ENCODE assay signal across 19 cellular contexts in genomic region chr7:150359918-150360681, GRCh38. TPM values are rescaled to one million over a fixed set of nuclear protein-coding genes. Genes with fewer than 3 reads are reported as not detected.
DNase-seq lines count a peak whose midpoint lies in the region; ATAC-seq, FAIRE-seq and TF ChIP-seq lines count a peak whose summit lies in the region.
"Had no signal": no experiment of that assay in that cellular context is flagged by ENCODE, and none has a peak within 500 bp of the region (broad histone marks: within the 10 kb centered on the region; RNA-seq: fewer than 3 reads in every experiment).

No MANE protein-coding gene starts in this region.

- H3K9me3 ChIP-seq in HepG2 (ENCODE audit: low read length) (no peaks in the 10 kb centered on the region), right lobe of liver (no peaks in the 10 kb centered on the region)
- H3K9me3 ChIP-seq: left lung, MG63, transverse colon had no signal

- BruUV-seq in HepG2 (replicated peaks; lab: Mats Ljungman, UMichigan) = no TSS peak

- 38% methylated on average over 1 of the region's 1 CpG for WGBS in HepG2 (ENCODE audit: low lambda C conversion rate)
- 100% methylated on average over 1 of the region's 1 CpG for WGBS in right lobe of liver (ENCODE audit: insufficient coverage, low coverage, low lambda C conversion rate, missing lambda C conversion rate)

- ATAC-seq in HepG2 = no peak
- ATAC-seq in right lobe of liver = no peak
- no peak for ATAC-seq in GM18519 (IDR thresholded peaks at IDR 0.05; ENCODE audit: low FRiP score, unreplicated experiment)
- no peak for ATAC-seq in HG02870 (IDR thresholded peaks at IDR 0.05; ENCODE audit: unreplicated experiment)
- no peak for ATAC-seq in GM21526 (IDR thresholded peaks at IDR 0.05; ENCODE audit: low FRiP score, unreplicated experiment)
- ATAC-seq: left lung had no signal

- H3K27me3 Mint-ChIP-seq in activated CD4-positive, alpha-beta memory T cell treated with anti-CD3 and anti-CD28 coated beads for 36 hours = no peaks in the 10 kb centered on the region
- H3K27me3 Mint-ChIP-seq in immature natural killer cell (ENCODE audit: low read depth in 3 of 3) = peaks cover 0 to 4% (median 3%) of the 10 kb centered on the region in 3 donors

- TF ChIP-seq EP300 in HepG2 (IDR thresholded peaks at IDR 0.05; ENCODE audit: low read depth in 2 of 2, low read length in 2 of 2) (no peak), HepG2 (CRISPR knock-in tag; IDR thresholded peaks at IDR 0.05; ENCODE audit: borderline replicate concordance) (no peak)

- no peak overlapping the region for H3K4me2 ChIP-seq in HepG2 (ENCODE audit: low read depth, low read length)

- no peak overlapping the region for H3K27ac ChIP-seq in HepG2 (ENCODE audit: extremely low read length, insufficient read depth, low read length)
- no peak overlapping the region for H3K27ac ChIP-seq in right lobe of liver
- H3K27ac ChIP-seq: left lung, transverse colon had no signal

- H3K9ac ChIP-seq in HepG2 (ENCODE audit: insufficient read depth, low read depth, low read length) = no peak overlapping the region

- H3K79me2 ChIP-seq in HepG2 (ENCODE audit: insufficient read depth, low read length) = no peaks in the 10 kb centered on the region

- intact Hi-C loops in HepG2 (cut with micrococcal nuclease; ENCODE audit: unreplicated experiment) = loop anchor here (5.0 to 10.0 kb wide), 2 partner anchors 38 to 75 kb away; partner anchors contain the start of genes ACTR3C and LRRC61
- intact Hi-C loops in right lobe of liver (cut with DNase I) = no loop called here
- intact Hi-C loops in activated CD4-positive, alpha-beta memory T cell treated with anti-CD3 and anti-CD28 coated beads for 36 hours (cut with micrococcal nuclease) = no loop called here

- peaks cover 54% of the 10 kb centered on the region for H3K4me1 ChIP-seq in HepG2 (ENCODE audit: insufficient read depth, low read length)
- peaks cover 0 to 14% (median 7%) of the 10 kb centered on the region in 4 donors for H3K4me1 ChIP-seq in right lobe of liver

- H3K9me3 Mint-ChIP-seq in activated CD4-positive, alpha-beta memory T cell treated with anti-CD3 and anti-CD28 coated beads for 36 hours = no peaks in the 10 kb centered on the region
- H3K9me3 Mint-ChIP-seq in immature natural killer cell = peaks cover 0 to 2% (median 0%) of the 10 kb centered on the region in 6 donors

- no peak for TF ChIP-seq POLR2A in HepG2 (IDR thresholded peaks at IDR 0.05; ENCODE audit: insufficient read depth in 1 of 2, low read depth in 2 of 2, low read length in 2 of 2)
- no peak for TF ChIP-seq POLR2A in right lobe of liver (IDR thresholded peaks at IDR 0.05)

- peak overlapping the region; percentile 28 for H3K27ac Mint-ChIP-seq in activated CD4-positive, alpha-beta memory T cell treated with anti-CD3 and anti-CD28 coated beads for 36 hours
- H3K27ac Mint-ChIP-seq in immature natural killer cell = peak overlapping the region in 5 of 6 donors; percentile 35 to 91 (median 81)

- POLR2A ChIA-PET in HepG2 (lab: Yijun Ruan, JAX) = interaction anchor here (1.3 to 2.0 kb wide), 3 partner anchors 18 to 29 kb away, joined by 3 to 7 read pairs (median 6); no protein-coding TSS in a partner anchor
- POLR2A ChIA-PET in activated CD4-positive, alpha-beta memory T cell treated with anti-CD3 and anti-CD28 coated beads for 36 hours (lab: Charles Lee) = no interaction called here

- FAIRE-seq in HepG2 (lab: Jason Lieb, UNC) = no peak
- FAIRE-seq: endometrium had no signal

- H3K27me3 ChIP-seq in HepG2 (ENCODE audit: control insufficient read depth in 1 of 2, insufficient read depth in 2 of 2, low read length in 2 of 2) (no peaks in the 10 kb centered on the region), right lobe of liver (no peaks in the 10 kb centered on the region)
- H3K27me3 ChIP-seq: left lung, MG63, transverse colon had no signal

- H3K36me3 ChIP-seq in HepG2 (replicated peaks in 1 of 2; ENCODE audit: control insufficient read depth in 1 of 2, insufficient read depth in 2 of 2, low read length in 2 of 2) (no peaks in the 10 kb centered on the region), right lobe of liver (no peaks in the 10 kb centered on the region)
- H3K36me3 ChIP-seq: left lung, MG63, transverse colon had no signal

- H3K4me3 ChIP-seq in HepG2 (replicated peaks in 1 of 3; ENCODE audit: insufficient read depth in 1 of 3, low read depth in 2 of 3, low read length in 3 of 3) (no peak overlapping the region), right lobe of liver (no peak overlapping the region)
- H3K4me3 ChIP-seq: left lung, MG63, transverse colon had no signal

- H3K4me3 Mint-ChIP-seq in activated CD4-positive, alpha-beta memory T cell treated with anti-CD3 and anti-CD28 coated beads for 36 hours = no peak overlapping the region
- H3K4me3 Mint-ChIP-seq in immature natural killer cell = peak overlapping the region in 4 of 5 donors; percentile 1 to 40 (median 28)

- H3K36me3 Mint-ChIP-seq in activated CD4-positive, alpha-beta memory T cell treated with anti-CD3 and anti-CD28 coated beads for 36 hours = no peaks in the 10 kb centered on the region
- peaks cover 0 to 3% (median 0%) of the 10 kb centered on the region in 3 donors for H3K36me3 Mint-ChIP-seq in immature natural killer cell

- H3K4me1 Mint-ChIP-seq in activated CD4-positive, alpha-beta memory T cell treated with anti-CD3 and anti-CD28 coated beads for 36 hours (ENCODE audit: low read depth) = peaks cover 41% of the 10 kb centered on the region
- H3K4me1 Mint-ChIP-seq in immature natural killer cell = peaks cover 38 to 45% of the 10 kb centered on the region in 2 donors

- TF ChIP-seq CTCF in HepG2 (CRISPR knock-in tag; IDR thresholded peaks at IDR 0.05) (no peak), right lobe of liver (IDR thresholded peaks at IDR 0.05) (no peak)

- in situ Hi-C loops in HepG2 (cut with HindIII; ENCODE audit: extremely low pct_ligation_motif_present, low pct_unique_long_range_greater_than_20kb) = no loop called here

- H4K20me1 ChIP-seq in HepG2 (ENCODE audit: insufficient read depth, low read length) = no peaks in the 10 kb centered on the region

- DNase-seq in HepG2 (ENCODE audit: low spot score) = no peak
- no peak for DNase-seq in right lobe of liver
- DNase-seq in activated CD4-positive, alpha-beta memory T cell treated with anti-CD3 and anti-CD28 coated beads for 36 hours = no peak
- no peak for DNase-seq in immature natural killer cell
- no peak for DNase-seq in HuH-7.5 (ENCODE audit: low spot score)
- DNase-seq: activated CD4-positive, alpha-beta T cell treated with anti-CD3 and anti-CD28 coated beads, Interleukin-2, amount 50 U/mL, for 48 hours; AML-193; DMS53; foreskin fibroblast; left lung; MG63; NCI-H2171; transverse colon had no signal

- CTCF ChIA-PET in HepG2 (lab: Yijun Ruan, JAX; ENCODE audit: low intra/inter-chr PET ratio, low total read pairs) = no interaction called here
- CTCF ChIA-PET in activated CD4-positive, alpha-beta memory T cell treated with anti-CD3 and anti-CD28 coated beads for 36 hours (lab: Charles Lee) = interaction anchor here (1.3 kb wide), 1 partner anchor 61 kb away, joined by 4 read pairs; no protein-coding TSS in a partner anchor

- no peak for TF ChIP-seq RAD21 in HepG2 (CRISPR knock-in tag; IDR thresholded peaks at IDR 0.05)

- H2AFZ ChIP-seq in HepG2 (ENCODE audit: low read length) = no peak overlapping the region

RNA-seq across cellular contexts. Expression of gene REPIN1, which starts 8.5 kb away (rescaled TPM):
- total RNA-seq in HepG2 (2016; rRNA removed; fragmentation: Illumina TruSeq; extraction: Trizol) (86.4 and 108 TPM in 2 replicates), right lobe of liver (100 to 1,000 TPM in 2 of 6 experiments, 10 to 100 TPM in 4; 56.2 to 133 (median 73.5) TPM)
- 34.3 and 36.1 TPM in 2 replicates for total RNA-seq in HepG2 (2016; cell fraction: cytosol; rRNA removed; fragmentation: Illumina TruSeq; extraction: Trizol; ENCODE audit: low read depth)
- total RNA-seq in HepG2 (2016; cell fraction: insoluble cytoplasmic fraction; rRNA removed; fragmentation: Illumina TruSeq; extraction: Trizol) = 77.5 and 106 TPM in 2 replicates
- 112 and 119 TPM in 2 replicates for total RNA-seq in HepG2 (2016; cell fraction: membrane; rRNA removed; fragmentation: Illumina TruSeq; extraction: Trizol)
- total RNA-seq in HepG2 (2016; cell fraction: nucleus; rRNA removed; fragmentation: Illumina TruSeq; extraction: Trizol) = 81.1 and 91.5 TPM in 2 replicates
- polyA plus RNA-seq in HepG2 (2011; rRNA removed) (69.9 and 87.9 TPM in 2 replicates), immature natural killer cell (10 to 100 TPM; 40.6 to 86.0 (median 43.2) TPM)
- 58.9 and 82.1 TPM in 2 replicates for polyA plus RNA-seq in HepG2 (2011; cell fraction: cytosol; rRNA removed)
- 189 and 195 TPM in 2 replicates for polyA plus RNA-seq in HepG2 (2011; cell fraction: nucleus; rRNA removed)
- polyA plus RNA-seq in HepG2 (2012) = 52.5 and 64.7 TPM in 2 replicates
- polyA plus RNA-seq in HepG2 (2016; cell fraction: cytosol; fragmentation: Illumina TruSeq; extraction: Trizol; ENCODE audit: low read depth) = 22.0 and 24.7 TPM in 2 replicates
- 82.2 and 105 TPM in 2 replicates for polyA plus RNA-seq in HepG2 (2016; cell fraction: insoluble cytoplasmic fraction; fragmentation: Illumina TruSeq; extraction: Trizol; ENCODE audit: low read depth)
- 77.8 and 77.9 TPM in 2 replicates for polyA plus RNA-seq in HepG2 (2016; cell fraction: membrane; fragmentation: Illumina TruSeq; extraction: Trizol; ENCODE audit: low read depth)
- 138 and 155 TPM in 2 replicates for polyA plus RNA-seq in HepG2 (2016; cell fraction: nucleus; fragmentation: Illumina TruSeq; extraction: Trizol; ENCODE audit: insufficient read depth, low read depth)
- 81.7 and 98.0 TPM in 2 replicates for polyA minus RNA-seq in HepG2 (2011; rRNA and poly(A)+ RNA removed; ENCODE audit: low replicate concordance)
- 35.3 and 35.6 TPM in 2 replicates for polyA minus RNA-seq in HepG2 (2011; cell fraction: cytosol; rRNA and poly(A)+ RNA removed)
- polyA minus RNA-seq in HepG2 (2011; cell fraction: nucleus; rRNA and poly(A)+ RNA removed) = 50.5 and 54.6 TPM in 2 replicates
- 10 to 100 TPM; 52.3 to 56.9 TPM for total RNA-seq in activated CD4-positive, alpha-beta memory T cell treated with anti-CD3 and anti-CD28 coated beads for 36 hours

RNA-seq across cellular contexts. Expression of gene RARRES2, which starts 18.7 kb away (rescaled TPM):
- total RNA-seq in HepG2 (2016; rRNA removed; fragmentation: Illumina TruSeq; extraction: Trizol) (94.6 and 172 TPM in 2 replicates), right lobe of liver (100 to 1,000 TPM; 552 to 948 (median 788) TPM)
- total RNA-seq in HepG2 (2016; cell fraction: cytosol; rRNA removed; fragmentation: Illumina TruSeq; extraction: Trizol; ENCODE audit: low read depth) = 63.6 and 75.7 TPM in 2 replicates
- total RNA-seq in HepG2 (2016; cell fraction: insoluble cytoplasmic fraction; rRNA removed; fragmentation: Illumina TruSeq; extraction: Trizol) = 93.3 and 178 TPM in 2 replicates
- 68.9 and 86.6 TPM in 2 replicates for total RNA-seq in HepG2 (2016; cell fraction: membrane; rRNA removed; fragmentation: Illumina TruSeq; extraction: Trizol)
- 126 and 156 TPM in 2 replicates for total RNA-seq in HepG2 (2016; cell fraction: nucleus; rRNA removed; fragmentation: Illumina TruSeq; extraction: Trizol)
- polyA plus RNA-seq in HepG2 (2011; rRNA removed) (134 and 157 TPM in 2 replicates), immature natural killer cell (not detected)
- polyA plus RNA-seq in HepG2 (2011; cell fraction: cytosol; rRNA removed) = 197 and 233 TPM in 2 replicates
- 164 and 202 TPM in 2 replicates for polyA plus RNA-seq in HepG2 (2011; cell fraction: nucleus; rRNA removed)
- polyA plus RNA-seq in HepG2 (2012) = 37.9 and 77.4 TPM in 2 replicates
- 96.7 and 115 TPM in 2 replicates for polyA plus RNA-seq in HepG2 (2016; cell fraction: cytosol; fragmentation: Illumina TruSeq; extraction: Trizol; ENCODE audit: low read depth)
- 134 and 138 TPM in 2 replicates for polyA plus RNA-seq in HepG2 (2016; cell fraction: insoluble cytoplasmic fraction; fragmentation: Illumina TruSeq; extraction: Trizol; ENCODE audit: low read depth)
- 82.1 and 99.5 TPM in 2 replicates for polyA plus RNA-seq in HepG2 (2016; cell fraction: membrane; fragmentation: Illumina TruSeq; extraction: Trizol; ENCODE audit: low read depth)
- polyA plus RNA-seq in HepG2 (2016; cell fraction: nucleus; fragmentation: Illumina TruSeq; extraction: Trizol; ENCODE audit: insufficient read depth, low read depth) = 420 and 455 TPM in 2 replicates
- 22.1 TPM in 1 of 2 replicates, not detected in the other for polyA minus RNA-seq in HepG2 (2011; rRNA and poly(A)+ RNA removed; ENCODE audit: low replicate concordance)
- 17.4 and 20.0 TPM in 2 replicates for polyA minus RNA-seq in HepG2 (2011; cell fraction: cytosol; rRNA and poly(A)+ RNA removed)
- polyA minus RNA-seq in HepG2 (2011; cell fraction: nucleus; rRNA and poly(A)+ RNA removed) = 6.1 and 7.3 TPM in 2 replicates
- total RNA-seq in activated CD4-positive, alpha-beta memory T cell treated with anti-CD3 and anti-CD28 coated beads for 36 hours = not detected
- total RNA-seq: T-helper 2 cell treated with Interferon-gamma antibody and Interleukin-4, amounts not matched to agents 100 ng/mL and 5 ng/mL, for 36 hours had no signal

RNA-seq across cellular contexts. Expression of gene ZNF775, which starts 19.0 kb away (rescaled TPM):
- 3.1 and 4.5 TPM in 2 replicates for total RNA-seq in HepG2 (2016; rRNA removed; fragmentation: Illumina TruSeq; extraction: Trizol)
- 0.71 TPM in 2 replicates for total RNA-seq in HepG2 (2016; cell fraction: cytosol; rRNA removed; fragmentation: Illumina TruSeq; extraction: Trizol; ENCODE audit: low read depth)
- total RNA-seq in HepG2 (2016; cell fraction: insoluble cytoplasmic fraction; rRNA removed; fragmentation: Illumina TruSeq; extraction: Trizol) = 3.6 and 3.8 TPM in 2 replicates
- total RNA-seq in HepG2 (2016; cell fraction: membrane; rRNA removed; fragmentation: Illumina TruSeq; extraction: Trizol) = 1.9 and 2.5 TPM in 2 replicates
- 1.8 and 3.2 TPM in 2 replicates for total RNA-seq in HepG2 (2016; cell fraction: nucleus; rRNA removed; fragmentation: Illumina TruSeq; extraction: Trizol)
- polyA plus RNA-seq in HepG2 (2011; rRNA removed) = 3.2 and 3.8 TPM in 2 replicates
- 2.6 and 4.5 TPM in 2 replicates for polyA plus RNA-seq in HepG2 (2011; cell fraction: cytosol; rRNA removed)
- 5.8 and 5.9 TPM in 2 replicates for polyA plus RNA-seq in HepG2 (2011; cell fraction: nucleus; rRNA removed)
- 2.1 and 3.1 TPM in 2 replicates for polyA plus RNA-seq in HepG2 (2012)
- 0.67 and 0.68 TPM in 2 replicates for polyA plus RNA-seq in HepG2 (2016; cell fraction: cytosol; fragmentation: Illumina TruSeq; extraction: Trizol; ENCODE audit: low read depth)
- 3.7 and 4.2 TPM in 2 replicates for polyA plus RNA-seq in HepG2 (2016; cell fraction: insoluble cytoplasmic fraction; fragmentation: Illumina TruSeq; extraction: Trizol; ENCODE audit: low read depth)
- 1.2 and 1.8 TPM in 2 replicates for polyA plus RNA-seq in HepG2 (2016; cell fraction: membrane; fragmentation: Illumina TruSeq; extraction: Trizol; ENCODE audit: low read depth)
- polyA plus RNA-seq in HepG2 (2016; cell fraction: nucleus; fragmentation: Illumina TruSeq; extraction: Trizol; ENCODE audit: insufficient read depth, low read depth) = 5.2 and 9.1 TPM in 2 replicates
- polyA minus RNA-seq in HepG2 (2011; rRNA and poly(A)+ RNA removed; ENCODE audit: low replicate concordance) = 0.37 and 3.7 TPM in 2 replicates
- 2.5 and 3.9 TPM in 2 replicates for polyA minus RNA-seq in HepG2 (2011; cell fraction: cytosol; rRNA and poly(A)+ RNA removed)
- polyA minus RNA-seq in HepG2 (2011; cell fraction: nucleus; rRNA and poly(A)+ RNA removed) = 1.8 and 2.4 TPM in 2 replicates
- 1 to 10 TPM in 3 of 6 experiments, under 1 TPM in 3; 0.44 to 1.6 (median 0.96) TPM for total RNA-seq in right lobe of liver
- total RNA-seq in activated CD4-positive, alpha-beta memory T cell treated with anti-CD3 and anti-CD28 coated beads for 36 hours = 1 to 10 TPM; 6.0 to 6.8 TPM
- 1 to 10 TPM; 3.3 to 5.5 (median 5.5) TPM for polyA plus RNA-seq in immature natural killer cell

RNA-seq across cellular contexts. Expression of gene ACTR3C, which starts 36.8 kb away (rescaled TPM):
- 4.1 and 7.5 TPM in 2 replicates for total RNA-seq in HepG2 (2016; rRNA removed; fragmentation: Illumina TruSeq; extraction: Trizol)
- 7.2 and 7.8 TPM in 2 replicates for total RNA-seq in HepG2 (2016; cell fraction: cytosol; rRNA removed; fragmentation: Illumina TruSeq; extraction: Trizol; ENCODE audit: low read depth)
- 3.7 and 6.7 TPM in 2 replicates for total RNA-seq in HepG2 (2016; cell fraction: insoluble cytoplasmic fraction; rRNA removed; fragmentation: Illumina TruSeq; extraction: Trizol)
- 4.8 and 5.6 TPM in 2 replicates for total RNA-seq in HepG2 (2016; cell fraction: membrane; rRNA removed; fragmentation: Illumina TruSeq; extraction: Trizol)
- 17.1 and 19.7 TPM in 2 replicates for total RNA-seq in HepG2 (2016; cell fraction: nucleus; rRNA removed; fragmentation: Illumina TruSeq; extraction: Trizol)
- 3.2 and 3.8 TPM in 2 replicates for polyA plus RNA-seq in HepG2 (2011; rRNA removed)
- polyA plus RNA-seq in HepG2 (2011; cell fraction: cytosol; rRNA removed) = 2.5 and 2.7 TPM in 2 replicates
- polyA plus RNA-seq in HepG2 (2011; cell fraction: nucleus; rRNA removed) = 4.0 and 4.3 TPM in 2 replicates
- polyA plus RNA-seq in HepG2 (2012) = 1.2 and 1.4 TPM in 2 replicates
- 0.95 and 2.7 TPM in 2 replicates for polyA plus RNA-seq in HepG2 (2016; cell fraction: cytosol; fragmentation: Illumina TruSeq; extraction: Trizol; ENCODE audit: low read depth)
- polyA plus RNA-seq in HepG2 (2016; cell fraction: insoluble cytoplasmic fraction; fragmentation: Illumina TruSeq; extraction: Trizol; ENCODE audit: low read depth) = 1.9 and 3.9 TPM in 2 replicates
- polyA plus RNA-seq in HepG2 (2016; cell fraction: membrane; fragmentation: Illumina TruSeq; extraction: Trizol; ENCODE audit: low read depth) = 1.4 and 1.6 TPM in 2 replicates
- 4.9 and 8.0 TPM in 2 replicates for polyA plus RNA-seq in HepG2 (2016; cell fraction: nucleus; fragmentation: Illumina TruSeq; extraction: Trizol; ENCODE audit: insufficient read depth, low read depth)
- 10.0 and 39.9 TPM in 2 replicates for polyA minus RNA-seq in HepG2 (2011; rRNA and poly(A)+ RNA removed; ENCODE audit: low replicate concordance)
- 2.6 and 3.3 TPM in 2 replicates for polyA minus RNA-seq in HepG2 (2011; cell fraction: cytosol; rRNA and poly(A)+ RNA removed)
- 44.3 and 59.4 TPM in 2 replicates for polyA minus RNA-seq in HepG2 (2011; cell fraction: nucleus; rRNA and poly(A)+ RNA removed)
- 10 to 100 TPM; 30.0 to 36.5 (median 32.7) TPM for total RNA-seq in right lobe of liver
- total RNA-seq in activated CD4-positive, alpha-beta memory T cell treated with anti-CD3 and anti-CD28 coated beads for 36 hours = 1 to 10 TPM; 8.0 to 8.8 TPM
- polyA plus RNA-seq in immature natural killer cell = 1 to 10 TPM; 3.6 to 8.8 (median 6.5) TPM

RNA-seq across cellular contexts. Expression of gene LRRC61, which starts 36.9 kb away (rescaled TPM):
- total RNA-seq in HepG2 (2016; rRNA removed; fragmentation: Illumina TruSeq; extraction: Trizol) (34.8 and 38.4 TPM in 2 replicates), right lobe of liver (10 to 100 TPM; 13.0 to 33.0 (median 19.1) TPM)
- 10.3 and 10.8 TPM in 2 replicates for total RNA-seq in HepG2 (2016; cell fraction: cytosol; rRNA removed; fragmentation: Illumina TruSeq; extraction: Trizol; ENCODE audit: low read depth)
- total RNA-seq in HepG2 (2016; cell fraction: insoluble cytoplasmic fraction; rRNA removed; fragmentation: Illumina TruSeq; extraction: Trizol) = 30.5 and 35.2 TPM in 2 replicates
- 34.2 and 36.9 TPM in 2 replicates for total RNA-seq in HepG2 (2016; cell fraction: membrane; rRNA removed; fragmentation: Illumina TruSeq; extraction: Trizol)
- 25.0 and 31.2 TPM in 2 replicates for total RNA-seq in HepG2 (2016; cell fraction: nucleus; rRNA removed; fragmentation: Illumina TruSeq; extraction: Trizol)
- polyA plus RNA-seq in HepG2 (2011; rRNA removed) (33.0 and 42.2 TPM in 2 replicates), immature natural killer cell (10 to 100 TPM; 19.4 to 26.6 (median 20.6) TPM)
- 34.7 and 58.3 TPM in 2 replicates for polyA plus RNA-seq in HepG2 (2011; cell fraction: cytosol; rRNA removed)
- 25.0 and 33.0 TPM in 2 replicates for polyA plus RNA-seq in HepG2 (2011; cell fraction: nucleus; rRNA removed)
- polyA plus RNA-seq in HepG2 (2012) = 22.2 and 36.3 TPM in 2 replicates
- 19.9 and 25.0 TPM in 2 replicates for polyA plus RNA-seq in HepG2 (2016; cell fraction: cytosol; fragmentation: Illumina TruSeq; extraction: Trizol; ENCODE audit: low read depth)
- polyA plus RNA-seq in HepG2 (2016; cell fraction: insoluble cytoplasmic fraction; fragmentation: Illumina TruSeq; extraction: Trizol; ENCODE audit: low read depth) = 36.4 and 46.3 TPM in 2 replicates
- 41.1 and 42.5 TPM in 2 replicates for polyA plus RNA-seq in HepG2 (2016; cell fraction: membrane; fragmentation: Illumina TruSeq; extraction: Trizol; ENCODE audit: low read depth)
- 34.8 and 36.2 TPM in 2 replicates for polyA plus RNA-seq in HepG2 (2016; cell fraction: nucleus; fragmentation: Illumina TruSeq; extraction: Trizol; ENCODE audit: insufficient read depth, low read depth)
- polyA minus RNA-seq in HepG2 (2011; rRNA and poly(A)+ RNA removed; ENCODE audit: low replicate concordance) = 45.8 and 71.1 TPM in 2 replicates
- 33.7 and 34.5 TPM in 2 replicates for polyA minus RNA-seq in HepG2 (2011; cell fraction: cytosol; rRNA and poly(A)+ RNA removed)
- 13.3 and 15.4 TPM in 2 replicates for polyA minus RNA-seq in HepG2 (2011; cell fraction: nucleus; rRNA and poly(A)+ RNA removed)
- 10 to 100 TPM; 26.1 to 27.1 TPM for total RNA-seq in activated CD4-positive, alpha-beta memory T cell treated with anti-CD3 and anti-CD28 coated beads for 36 hours
- total RNA-seq: myocyte had no signal

Comparison
In these comparisons a context has a peak if more than half of its experiments do, and no peak if none do; other contexts are left out.
1. RNA of gene RARRES2, which starts 18.7 kb away (total RNA-seq): 552 to 948 TPM in right lobe of liver and 63.6 to 178 TPM in HepG2; not detected in activated CD4-positive, alpha-beta memory T cell treated with anti-CD3 and anti-CD28 coated beads for 36 hours; every median in the first group is over 10 times any median in the second.